ENCODE assay signal across 8 cellular contexts in the genomic region with DNA sequence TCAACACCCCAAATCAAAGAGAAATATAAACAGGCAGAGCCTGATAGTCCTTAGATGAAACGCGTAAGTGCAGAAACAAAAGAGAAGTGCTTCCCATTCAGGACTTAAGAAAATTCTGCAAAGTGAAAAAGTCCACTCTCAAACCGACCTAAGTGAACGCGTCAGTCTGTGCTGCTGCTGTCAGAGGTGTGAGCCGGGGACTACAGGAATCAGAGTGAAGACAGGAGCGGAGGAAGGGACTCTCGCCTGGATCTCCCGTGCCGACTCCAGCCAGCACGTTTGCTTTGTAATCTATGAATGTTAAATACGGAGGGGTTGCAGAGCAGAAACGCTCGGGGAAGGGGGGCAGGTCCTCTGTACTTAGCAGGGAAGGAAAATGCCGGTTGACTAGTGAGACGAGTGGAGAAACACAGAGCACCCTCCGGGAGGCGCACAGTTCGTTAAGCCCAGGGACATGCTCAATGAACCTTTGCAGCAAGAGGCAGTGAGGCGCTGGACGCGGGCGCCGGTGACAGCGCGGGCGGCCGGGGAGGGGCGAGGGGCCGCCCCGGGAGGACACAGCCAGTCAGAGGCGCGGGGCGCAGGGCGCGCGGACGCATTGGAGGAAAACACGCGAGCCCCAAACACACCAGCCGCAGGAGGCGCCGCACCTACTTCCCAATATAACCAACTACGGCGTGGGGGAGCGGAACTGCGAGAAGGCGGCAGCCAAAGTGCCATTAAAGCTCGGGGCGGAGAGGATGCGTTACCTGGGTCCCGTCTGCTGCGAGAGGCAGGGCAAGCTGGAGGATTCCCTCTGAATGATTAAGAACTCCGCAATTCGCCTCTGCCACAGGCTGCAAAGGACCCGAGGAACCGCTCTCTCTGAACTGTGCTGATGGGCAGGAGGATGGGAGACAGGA. TPM values are rescaled to one million over a fixed set of nuclear protein-coding genes. Genes with fewer than 3 reads are reported as not detected.
A peak's percentile ranks its signal among the peaks of the same experiment; 100 is the strongest.
DNase-seq lines count a peak whose midpoint lies in the region; ATAC-seq and TF ChIP-seq lines count a peak whose summit lies in the region.

A gene (plus strand): TSS at position 626 of the 902 bp plus-strand sequence.

- no peak for ATAC-seq in central memory CD8-positive, alpha-beta T cell (replicated peaks; ENCODE audit: extremely low read depth, poor library complexity, severe bottlenecking)
- peak; percentile 86 for ATAC-seq in left lobe of liver
- peak; percentile 51 to 64 for ATAC-seq in stimulated activated naive B cell treated with anti-CD40 and anti-IgM and Interleukin-4, amounts not matched to agents 10 μg/mL and 1 μg/mL and 100 μg/mL, for 72 hours (replicated peaks)

- DNase-seq in GM10248 (ENCODE audit: extremely low spot score) = peak; percentile 9
- peak; percentile 69 for DNase-seq in HT1080 (ENCODE audit: low read depth)
- DNase-seq in SK-MEL-5 (ENCODE audit: low read depth, low spot score) = peak; percentile 43
- no peak for DNase-seq in central memory CD8-positive, alpha-beta T cell (ENCODE audit: low spot score in 2 of 2)
- DNase-seq in left lobe of liver (ENCODE audit: low spot score) = no peak
- DNase-seq in stimulated activated naive B cell treated with anti-CD40 and anti-IgM and Interleukin-4, amounts not matched to agents 10 μg/mL and 1 μg/mL and 100 μg/mL, for 72 hours = peak; percentile 2
- DNase-seq in NCI-H2227 (lab: John Stamatoyannopoulos, UW; ENCODE audit: unreplicated experiment) = no peak
- no peak for DNase-seq in NK-92 (lab: John Stamatoyannopoulos, UW; ENCODE audit: unreplicated experiment)

- H3K4me1 Mint-ChIP-seq in central memory CD8-positive, alpha-beta T cell = peaks cover 11% of the 10 kb centered on the region
- peaks cover 5 to 6% of the 10 kb centered on the region in 2 donors for H3K4me1 Mint-ChIP-seq in stimulated activated naive B cell treated with anti-CD40 and anti-IgM and Interleukin-4, amounts not matched to agents 10 μg/mL and 1 μg/mL and 100 μg/mL, for 72 hours

- H3K36me3 Mint-ChIP-seq in central memory CD8-positive, alpha-beta T cell (ENCODE audit: insufficient read depth) = no peaks in the 10 kb centered on the region
- H3K36me3 Mint-ChIP-seq in stimulated activated naive B cell treated with anti-CD40 and anti-IgM and Interleukin-4, amounts not matched to agents 10 μg/mL and 1 μg/mL and 100 μg/mL, for 72 hours = no peaks in the 10 kb centered on the region

- peak within 1 kb of the TSS; percentile 15 for H3K4me3 Mint-ChIP-seq in central memory CD8-positive, alpha-beta T cell
- peak within 1 kb of the TSS; percentile 40 to 68 for H3K4me3 Mint-ChIP-seq in stimulated activated naive B cell treated with anti-CD40 and anti-IgM and Interleukin-4, amounts not matched to agents 10 μg/mL and 1 μg/mL and 100 μg/mL, for 72 hours

- H3K27me3 Mint-ChIP-seq in central memory CD8-positive, alpha-beta T cell = peaks cover 19% of the 10 kb centered on the region
- H3K27me3 Mint-ChIP-seq in stimulated activated naive B cell treated with anti-CD40 and anti-IgM and Interleukin-4, amounts not matched to agents 10 μg/mL and 1 μg/mL and 100 μg/mL, for 72 hours = peaks cover 31 to 39% of the 10 kb centered on the region in 2 donors

- POLR2A ChIA-PET in GM10248 (lab: Yijun Ruan, JAX) = no interaction called here

- CTCF ChIA-PET in GM10248 (lab: Yijun Ruan, JAX) = no interaction called here

- H3K27ac Mint-ChIP-seq in central memory CD8-positive, alpha-beta T cell (ENCODE audit: low read depth) = no peak within 1 kb of the TSS
- no peak within 1 kb of the TSS for H3K27ac Mint-ChIP-seq in stimulated activated naive B cell treated with anti-CD40 and anti-IgM and Interleukin-4, amounts not matched to agents 10 μg/mL and 1 μg/mL and 100 μg/mL, for 72 hours

- peaks cover 5% of the 10 kb centered on the region for H3K9me3 Mint-ChIP-seq in central memory CD8-positive, alpha-beta T cell
- H3K9me3 Mint-ChIP-seq in stimulated activated naive B cell treated with anti-CD40 and anti-IgM and Interleukin-4, amounts not matched to agents 10 μg/mL and 1 μg/mL and 100 μg/mL, for 72 hours = no peaks in the 10 kb centered on the region

- in situ Hi-C loops in SK-MEL-5 (cut with HindIII; ENCODE audit: low pct_unique_long_range_greater_than_20kb, low sequenced_read_pairs) = no loop called here

- no peak for TF ChIP-seq CTCF in GM10248 (IDR thresholded peaks at IDR 0.05; ENCODE audit: control extremely low read depth, extremely low read depth, low read depth, missing control alignments)

RNA-seq across cellular contexts. Expression of the gene that starts here (rescaled TPM):
- total RNA-seq in HT1080 (2014; rRNA removed; shearing (Covaris generic)) = not detected in 2 replicates
- 0.02 and 0.05 TPM in 2 replicates for polyA plus RNA-seq in HT1080 (2015; cell fraction: cytosol; rRNA removed)
- polyA plus RNA-seq in HT1080 (2015; cell fraction: nucleus; rRNA removed) = not detected in 2 replicates
- 0.13 TPM in 1 of 2 replicates, not detected in the other for total RNA-seq in SK-MEL-5 (2014; rRNA removed; shearing (Covaris generic))
- polyA plus RNA-seq in SK-MEL-5 (2015; cell fraction: cytosol; rRNA removed) = 0.08 TPM in 1 of 2 replicates, not detected in the other
- not detected in 2 replicates for polyA plus RNA-seq in SK-MEL-5 (2015; cell fraction: nucleus; rRNA removed)
- total RNA-seq in left lobe of liver = not detected

Comparison
In these comparisons a context has a peak if more than half of its experiments do, and no peak if none do; other contexts are left out.
1. Peak in DNase-seq in HT1080; RNA of the gene not detected or under 1 TPM.
2. Peak in DNase-seq in SK-MEL-5; RNA of the gene not detected or under 1 TPM.
3. Peak in ATAC-seq in left lobe of liver; RNA of the gene not detected or under 1 TPM.
4. DNase-seq: peak in GM10248 (single experiment) and stimulated activated naive B cell treated with anti-CD40 and anti-IgM and Interleukin-4, amounts not matched to agents 10 μg/mL and 1 μg/mL and 100 μg/mL, for 72 hours (single experiment); none in central memory CD8-positive, alpha-beta T cell (0 of 2), left lobe of liver (single experiment), NCI-H2227 (single experiment) and NK-92 (single experiment).